Comparison of ENCODE assay signal across 9 cellular contexts in the genomic region with DNA sequence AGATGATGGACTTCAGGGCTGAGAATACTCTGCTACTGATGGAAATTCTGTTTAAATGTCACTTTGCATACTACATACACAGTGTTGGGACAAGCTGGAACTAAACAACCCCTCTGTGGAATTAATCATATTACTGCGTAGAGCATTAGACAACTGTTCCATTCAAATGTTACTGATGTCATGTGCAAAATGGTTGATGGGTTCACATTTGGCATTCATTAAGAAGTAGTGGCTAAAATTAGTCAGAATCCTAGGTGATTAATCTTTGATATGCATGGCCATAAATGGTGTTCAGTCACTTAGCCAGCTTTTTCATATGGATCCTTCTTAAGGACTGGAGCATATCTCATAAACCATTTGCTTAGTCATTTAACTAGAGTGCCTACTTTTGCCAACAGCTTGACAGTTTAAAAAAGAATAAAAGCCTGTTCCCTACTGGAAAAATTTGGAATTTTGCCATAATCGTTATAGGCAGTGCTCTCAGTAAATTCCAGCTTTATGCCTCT.
A peak's percentile ranks its signal among the peaks of the same experiment; 100 is the strongest.
DNase-seq lines count a peak whose midpoint lies in the region; ATAC-seq, FAIRE-seq and TF ChIP-seq lines count a peak whose summit lies in the region.
"Had no signal": no experiment of that assay in that cellular context is flagged by ENCODE, and none has a peak within 500 bp of the region (broad histone marks: within the 10 kb centered on the region; RNA-seq: fewer than 3 reads in every experiment).

No MANE protein-coding gene starts in this region.

- H3K9me3 ChIP-seq in muscle layer of colon (ENCODE audit: low read length): no peaks in the 10 kb centered on the region

- no peak for TF ChIP-seq CTCF in bronchial epithelial cell (IDR thresholded peaks at IDR 0.05; ENCODE audit: insufficient read depth, low read length, severe bottlenecking)

- H3K36me3 ChIP-seq in bronchial epithelial cell (ENCODE audit: control insufficient read depth, insufficient read depth, low read length): no peaks in the 10 kb centered on the region
- no peaks in the 10 kb centered on the region for H3K36me3 ChIP-seq in muscle layer of colon (ENCODE audit: insufficient read depth, low read length)

- H3K9ac ChIP-seq in muscle layer of colon (ENCODE audit: low read length): no peak overlapping the region

- H3K27ac ChIP-seq in muscle layer of colon (ENCODE audit: low read depth, low read length): peak overlapping the region; percentile 62

- peaks cover 26% of the 10 kb centered on the region for H3K4me1 ChIP-seq in muscle layer of colon (ENCODE audit: insufficient read depth, low read length)

- DNase-seq in DMS153 treated with DMSO at 0.1 percent for 48 hours (lab: John Stamatoyannopoulos, UW; ENCODE audit: unreplicated experiment) (peak; percentile 44), NCI-H187 (lab: John Stamatoyannopoulos, UW) (peak; percentile 21 to 36), bronchial epithelial cell (ENCODE audit: low read depth) (peak; percentile 16), HPDE6-E6E7 (ENCODE audit: extremely low spot score) (no peak), putamen (ENCODE audit: low spot score) (no peak)

- ATAC-seq in HG02763 (IDR thresholded peaks at IDR 0.05; ENCODE audit: unreplicated experiment) (no peak), GM18909 (IDR thresholded peaks at IDR 0.05; ENCODE audit: poor library complexity, unreplicated experiment) (no peak)

- H3K27me3 ChIP-seq in bronchial epithelial cell (ENCODE audit: control insufficient read depth, insufficient read depth, low read length): peaks cover 1% of the 10 kb centered on the region
- no peaks in the 10 kb centered on the region for H3K27me3 ChIP-seq in muscle layer of colon (ENCODE audit: control insufficient read depth in 1 of 2, insufficient read depth in 2 of 2, low read length in 2 of 2)

- H3K4me3 ChIP-seq in bronchial epithelial cell (ENCODE audit: low read depth, low read length) (no peak overlapping the region), muscle layer of colon (ENCODE audit: low read depth in 1 of 2, low read length in 2 of 2) (no peak overlapping the region)

- FAIRE-seq in bronchial epithelial cell (lab: Jason Lieb, UNC): no peak
- FAIRE-seq: HTR-8/SVneo had no signal

Comparison
In these comparisons a context has a peak if more than half of its experiments do, and no peak if none do; other contexts are left out.
1. DNase-seq: peak in DMS153 treated with DMSO at 0.1 percent for 48 hours (single experiment), NCI-H187 (2 of 2) and bronchial epithelial cell (single experiment); none in HPDE6-E6E7 (single experiment) and putamen (single experiment).